20 cellular contexts compared by ENCODE assay signal in genomic region chrX:151176351-151176750, GRCh38. TPM values are rescaled to one million over a fixed set of nuclear protein-coding genes. Genes with fewer than 3 reads are reported as not detected.
DNase-seq lines count a peak whose midpoint lies in the region; ATAC-seq and TF ChIP-seq lines count a peak whose summit lies in the region.
"Had no signal": no experiment of that assay in that cellular context is flagged by ENCODE, and none has a peak within 500 bp of the region (broad histone marks: within the 10 kb centered on the region; RNA-seq: fewer than 3 reads in every experiment).

Gene GPR50 (plus strand): TSS chrX:151176584. CDS start chrX:151176722, 138 bp downstream.

- peak within 1 kb of the TSS; percentile 76 for H3K4me2 ChIP-seq in MM.1S (ENCODE audit: low read depth, low read length)

- POLR2A ChIA-PET in Panc1 (lab: Charles Lee), result no interaction called here

- H3K27ac ChIP-seq in MM.1S (ENCODE audit: low read length) (no peak within 1 kb of the TSS), Panc1 (ENCODE audit: low read length) (no peak within 1 kb of the TSS), subcutaneous abdominal adipose tissue (ENCODE audit: low read depth, low read length) (no peak within 1 kb of the TSS)
- H3K27ac ChIP-seq: pancreas, SK-N-MC, thyroid gland had no signal

- DNase-seq in MM.1S (no peak), Panc1 (ENCODE audit: low read depth, low spot score) (no peak), NCI-H345 treated with DMSO at 0.1 percent for 48 hours (lab: John Stamatoyannopoulos, UW; ENCODE audit: unreplicated experiment) (no peak), iPS-NIHi7 (ENCODE audit: extremely low spot score) (no peak), NCI-H2171 (lab: John Stamatoyannopoulos, UW) (no peak)
- DNase-seq: activated CD8-positive, alpha-beta T cell treated with anti-CD3 and anti-CD28 coated beads, Interleukin-2, amount 10 ng/mL, durations not matched to agents 7 days and 5 days; activated effector memory CD4-positive, alpha-beta T cell treated with Interleukin-2 at 50 U/mL for 16 hours; anterior cingulate cortex; midbrain; NCI-H226; thyroid gland had no signal

- H3K79me2 ChIP-seq in MM.1S (ENCODE audit: low read length), result no peaks in the 10 kb centered on the region

- H3K9me3 ChIP-seq in MM.1S (replicated peaks; ENCODE audit: insufficient read depth, low read length) (no peaks in the 10 kb centered on the region), Panc1 (ENCODE audit: control insufficient read depth, insufficient read depth, low read depth, low read length) (no peaks in the 10 kb centered on the region), iPS-18c (ENCODE audit: control insufficient read depth, insufficient read depth, low read length) (peaks cover 29% of the 10 kb centered on the region), subcutaneous abdominal adipose tissue (ENCODE audit: control insufficient read depth in 5 of 5, low read length in 5 of 5) (peaks cover 0 to 14% (median 2%) of the 10 kb centered on the region in 5 donors)
- H3K9me3 ChIP-seq: MG63, pancreas, thyroid gland had no signal

- no peaks in the 10 kb centered on the region for H3F3A ChIP-seq in MM.1S (ENCODE audit: insufficient read depth, low read length)

- no peaks in the 10 kb centered on the region for H3K4me1 ChIP-seq in MM.1S (ENCODE audit: low read length)
- H3K4me1 ChIP-seq in Panc1 (ENCODE audit: control insufficient read depth, insufficient read depth, low read length), result peaks cover 4% of the 10 kb centered on the region
- peaks cover 0 to 24% (median 4%) of the 10 kb centered on the region in 5 donors for H3K4me1 ChIP-seq in subcutaneous abdominal adipose tissue (ENCODE audit: control insufficient read depth in 5 of 5, insufficient read depth in 5 of 5, low read length in 5 of 5)
- H3K4me1 ChIP-seq: pancreas, thyroid gland had no signal

- no peaks in the 10 kb centered on the region for H4K20me1 ChIP-seq in MM.1S (ENCODE audit: insufficient read depth, low read length)

- H3K4me3 ChIP-seq in MM.1S (ENCODE audit: low read length) (peak within 1 kb of the TSS; percentile 50), Panc1 (ENCODE audit: low read depth in 2 of 2, low read length in 2 of 2) (peak within 1 kb of the TSS in 1 of 2 experiments; percentile 18; a peak in 1 of 4 replicates), iPS-18c (ENCODE audit: insufficient read depth, low read depth, low read length) (peak within 1 kb of the TSS; percentile 52), subcutaneous abdominal adipose tissue (ENCODE audit: low read depth in 1 of 5, low read length in 5 of 5) (peak within 1 kb of the TSS in 3 of 5 donors; percentile 2 to 41 (median 23))
- H3K4me3 ChIP-seq: GM12878, MG63, SK-N-MC, thyroid gland had no signal

- H3K27me3 ChIP-seq in MM.1S (replicated peaks; ENCODE audit: insufficient read depth, low read length) (peaks cover 8% of the 10 kb centered on the region; the same call in 1 of the 2 replicates), Panc1 (ENCODE audit: control insufficient read depth, insufficient read depth, low read length) (peaks cover 19% of the 10 kb centered on the region), subcutaneous abdominal adipose tissue (ENCODE audit: control insufficient read depth in 5 of 5, insufficient read depth in 4 of 5, low read length in 5 of 5) (peaks cover 27 to 49% (median 35%) of the 10 kb centered on the region in 5 donors)
- H3K27me3 ChIP-seq: thyroid gland had no signal

- H3K9ac ChIP-seq in MM.1S (ENCODE audit: low read length) (no peak within 1 kb of the TSS), subcutaneous abdominal adipose tissue (ENCODE audit: low read length in 5 of 5) (no peak within 1 kb of the TSS)

- H3K9me2 ChIP-seq in MM.1S (replicated peaks; ENCODE audit: insufficient read depth, low read length), result no peaks in the 10 kb centered on the region

- H2AFZ ChIP-seq in MM.1S (ENCODE audit: low read length), result peak within 1 kb of the TSS; percentile 38; the same call in 1 of the 2 replicates

- no TSS peak for BruUV-seq in Panc1 (replicated peaks; lab: Mats Ljungman, UMichigan)

- CTCF ChIA-PET in Panc1 (lab: Charles Lee), result no interaction called here

- H3K36me3 ChIP-seq in MM.1S (replicated peaks; ENCODE audit: insufficient read depth, low read length), result no peaks in the 10 kb centered on the region
- no peaks in the 10 kb centered on the region for H3K36me3 ChIP-seq in Panc1 (ENCODE audit: control insufficient read depth, insufficient read depth, low read length)
- no peaks in the 10 kb centered on the region for H3K36me3 ChIP-seq in subcutaneous abdominal adipose tissue (ENCODE audit: control insufficient read depth in 5 of 5, insufficient read depth in 5 of 5, low read length in 5 of 5)
- H3K36me3 ChIP-seq: MG63, pancreas, thyroid gland had no signal

- in situ Hi-C loops in Panc1 (cut with HindIII; ENCODE audit: low pct_unique_long_range_greater_than_20kb, low sequenced_read_pairs), result no loop called here

- 0 out of 2 replicates have a peak, but pooled peaks have one; percentile 7 for ATAC-seq in Panc1
- ATAC-seq: activated CD8-positive, alpha-beta T cell treated with anti-CD3 and anti-CD28 coated beads, Interleukin-2, amount 10 ng/mL, durations not matched to agents 7 days and 5 days; GM12878 had no signal

- intact Hi-C loops in Panc1 (cut with micrococcal nuclease; ENCODE audit: unreplicated experiment), result no loop called here

- no peak for TF ChIP-seq CTCF in MM.1S (IDR thresholded peaks at IDR 0.05; ENCODE audit: low read length)
- no peak for TF ChIP-seq CTCF in Panc1 (IDR thresholded peaks at IDR 0.05)

RNA-seq across cellular contexts. Expression of gene GPR50, which starts in this region (rescaled TPM):
- 0.26 TPM for total RNA-seq in Panc1 (2021; ENCODE audit: unreplicated experiment)
- polyA plus RNA-seq in Panc1 (2012; ENCODE audit: insufficient read length), result not detected
- total RNA-seq: activated CD8-positive, alpha-beta T cell treated with anti-CD3 and anti-CD28 coated beads, Interleukin-2, amount 10 ng/mL, durations not matched to agents 7 days and 5 days; Daoy; dermis blood vessel endothelial cell; GM12878; pancreas; thyroid gland had no signal
- polyA plus RNA-seq: CD14-positive monocyte, pancreas had no signal

Comparison
In these comparisons a context has a peak if more than half of its experiments do, and no peak if none do; other contexts are left out.
1. Peak in ATAC-seq in Panc1; RNA of the gene not detected or under 1 TPM.